In the genomic region with DNA sequence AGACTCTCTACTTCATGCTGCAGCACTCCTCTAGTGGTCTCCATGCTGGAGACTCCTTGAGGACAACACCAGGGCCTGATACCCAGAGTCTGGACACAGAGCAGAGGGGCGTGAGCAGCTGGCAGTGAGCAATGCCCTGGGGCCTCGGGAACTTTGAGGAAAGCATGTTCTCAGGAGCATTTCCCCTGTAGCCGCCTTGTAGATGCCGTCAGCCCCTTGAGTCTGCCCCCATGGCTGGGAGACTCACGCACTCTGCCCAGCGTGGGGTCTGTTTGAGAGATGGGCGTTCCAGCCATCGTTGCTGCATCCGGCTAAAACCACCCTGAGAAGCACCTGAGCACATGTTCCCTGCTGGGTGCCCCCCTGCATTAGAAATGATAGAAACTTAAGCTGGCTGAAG, we compare ENCODE assay signal across 20 cellular contexts. TPM values are rescaled to one million over a fixed set of nuclear protein-coding genes. Genes with fewer than 3 reads are reported as not detected.
A peak's percentile ranks its signal among the peaks of the same experiment; 100 is the strongest.
DNase-seq lines count a peak whose midpoint lies in the region; ATAC-seq and TF ChIP-seq lines count a peak whose summit lies in the region.
"Had no signal": no experiment of that assay in that cellular context is flagged by ENCODE, and none has a peak within 500 bp of the region (broad histone marks: within the 10 kb centered on the region; RNA-seq: fewer than 3 reads in every experiment).

No MANE protein-coding gene starts in this region.

- no peak overlapping the region for H3K4me3 ChIP-seq in lower lobe of right lung
- no peak overlapping the region for H3K4me3 ChIP-seq in sigmoid colon
- H3K4me3 ChIP-seq: A549, SJSA1 had no signal

- no peak for TF ChIP-seq POLR2A in sigmoid colon (IDR thresholded peaks at IDR 0.05)

- no peak overlapping the region for H3K27ac ChIP-seq in lower lobe of right lung
- no peak overlapping the region for H3K27ac ChIP-seq in sigmoid colon
- H3K27ac ChIP-seq in substantia nigra (ENCODE audit: low read depth, low read length, poor library complexity, severe bottlenecking), result no peak overlapping the region
- H3K27ac ChIP-seq: A549, SJSA1 had no signal

- CTCF ChIA-PET in activated CD4-positive, alpha-beta T cell treated with anti-CD3 and anti-CD28 coated beads, Interleukin-2, amount 10 ng/mL, durations not matched to agents 7 days and 5 days (lab: Charles Lee), result no interaction called here

- no peaks in the 10 kb centered on the region for H3K4me1 Mint-ChIP-seq in activated CD4-positive, alpha-beta T cell treated with anti-CD3 and anti-CD28 coated beads, Interleukin-2, amount 10 ng/mL, durations not matched to agents 7 days and 5 days

- H3K4me1 ChIP-seq in lower lobe of right lung (peaks cover 23% of the 10 kb centered on the region), sigmoid colon (peaks cover 0 to 16% (median 7%) of the 10 kb centered on the region in 4 donors)
- H3K4me1 ChIP-seq: SJSA1 had no signal

- no peak overlapping the region for H3K27ac Mint-ChIP-seq in activated CD4-positive, alpha-beta T cell treated with anti-CD3 and anti-CD28 coated beads, Interleukin-2, amount 10 ng/mL, durations not matched to agents 7 days and 5 days
- H3K27ac Mint-ChIP-seq: CD4-positive, alpha-beta T cell; IgD-negative memory B cell had no signal

- H3K27me3 Mint-ChIP-seq in activated CD4-positive, alpha-beta T cell treated with anti-CD3 and anti-CD28 coated beads, Interleukin-2, amount 10 ng/mL, durations not matched to agents 7 days and 5 days, result no peaks in the 10 kb centered on the region
- H3K27me3 Mint-ChIP-seq: CD4-positive, alpha-beta T cell had no signal

- ATAC-seq in Right ventricle myocardium superior (ENCODE audit: poor library complexity) (no peak), lower lobe of right lung (no peak)
- ATAC-seq: A549 had no signal

- no peaks in the 10 kb centered on the region for H3K9me3 Mint-ChIP-seq in activated CD4-positive, alpha-beta T cell treated with anti-CD3 and anti-CD28 coated beads, Interleukin-2, amount 10 ng/mL, durations not matched to agents 7 days and 5 days
- H3K9me3 Mint-ChIP-seq: CD4-positive, alpha-beta T cell; IgD-negative memory B cell had no signal

- peaks cover under 1% of the 10 kb centered on the region for H3K36me3 ChIP-seq in lower lobe of right lung
- H3K36me3 ChIP-seq in sigmoid colon, result no peaks in the 10 kb centered on the region
- H3K36me3 ChIP-seq: SJSA1 had no signal

- H3K36me3 Mint-ChIP-seq in activated CD4-positive, alpha-beta T cell treated with anti-CD3 and anti-CD28 coated beads, Interleukin-2, amount 10 ng/mL, durations not matched to agents 7 days and 5 days (ENCODE audit: low read depth), result no peaks in the 10 kb centered on the region
- H3K36me3 Mint-ChIP-seq: IgD-negative memory B cell had no signal

- TF ChIP-seq CTCF in lower lobe of right lung (IDR thresholded peaks at IDR 0.05) (no peak), sigmoid colon (IDR thresholded peaks at IDR 0.05) (no peak)

- intact Hi-C loops in Right ventricle myocardium superior (cut with DNase I) (no loop called here), cardiac septum (cut with DNase I) (no loop called here), lower lobe of right lung (cut with DNase I) (no loop called here), sigmoid colon (cut with DNase I) (no loop called here)

- no peak overlapping the region for H3K4me3 Mint-ChIP-seq in activated CD4-positive, alpha-beta T cell treated with anti-CD3 and anti-CD28 coated beads, Interleukin-2, amount 10 ng/mL, durations not matched to agents 7 days and 5 days
- H3K4me3 Mint-ChIP-seq: CD4-positive, alpha-beta T cell had no signal

- no peaks in the 10 kb centered on the region for H3K9me3 ChIP-seq in lower lobe of right lung
- no peaks in the 10 kb centered on the region for H3K9me3 ChIP-seq in sigmoid colon
- H3K9me3 ChIP-seq: A549, BE2C, SJSA1 had no signal

- WGBS in sigmoid colon, 2 donors, result 91 to 96% methylated on average over 9 of the region's 9 CpGs

- no peak for TF ChIP-seq EP300 in sigmoid colon (IDR thresholded peaks at IDR 0.05)

- DNase-seq in Right ventricle myocardium superior, result peak; percentile 23
- no peak for DNase-seq in cardiac septum (ENCODE audit: low spot score)
- peak; percentile 1 for DNase-seq in NCI-H69 (lab: John Stamatoyannopoulos, UW)
- peak; percentile 27 for DNase-seq in lower lobe of right lung
- peak; percentile 33 for DNase-seq in sigmoid colon
- no peak for DNase-seq in substantia nigra (lab: John Stamatoyannopoulos, UW)
- DNase-seq in DMS 273 treated with DMSO at 0.1 percent for 48 hours (lab: John Stamatoyannopoulos, UW), result no peak
- no peak for DNase-seq in activated CD4-positive, alpha-beta T cell treated with anti-CD3 and anti-CD28 coated beads, Interleukin-2, amount 10 ng/mL, durations not matched to agents 7 days and 5 days
- DNase-seq: BE2C; CD4-positive, alpha-beta T cell; COR-L47; MV-4-11; NCI-H1694; NCI-H2081; NCI-H510A treated with DMSO at 0.1 percent for 48 hours; NCI-H774; NK-92 treated with Interleukin-12 subunit alpha and Interleukin-12 subunit beta, amount 100 ng/mL, for 24 hours had no signal

- POLR2A ChIA-PET in activated CD4-positive, alpha-beta T cell treated with anti-CD3 and anti-CD28 coated beads, Interleukin-2, amount 10 ng/mL, durations not matched to agents 7 days and 5 days (lab: Charles Lee), result no interaction called here

- H3K27me3 ChIP-seq in lower lobe of right lung (ENCODE audit: low read depth) (no peaks in the 10 kb centered on the region), sigmoid colon (peaks cover 0 to 24% (median 2%) of the 10 kb centered on the region in 3 donors)
- H3K27me3 ChIP-seq: BE2C, SJSA1 had no signal

RNA-seq across cellular contexts. Expression of a gene that starts 56.8 kb away (rescaled TPM):
- total RNA-seq in Right ventricle myocardium superior, result 23.2 TPM
- total RNA-seq in cardiac septum, result 31.6 TPM
- total RNA-seq in lower lobe of right lung, result 48.1 TPM
- 10 to 100 TPM in 2 of 4 donors, 1 to 10 TPM in 2; 7.5 to 29.6 (median 13.0) TPM for total RNA-seq in sigmoid colon
- 10 to 100 TPM in 1 of 3 donors, 1 to 10 TPM in 1, under 1 TPM in 1; 0.60 to 15.3 (median 3.5) TPM for polyA plus RNA-seq in sigmoid colon
- 1 to 10 TPM; 3.8 to 3.9 TPM for total RNA-seq in activated CD4-positive, alpha-beta T cell treated with anti-CD3 and anti-CD28 coated beads, Interleukin-2, amount 10 ng/mL, durations not matched to agents 7 days and 5 days

Comparison
In these comparisons a context has a peak if more than half of its experiments do, and no peak if none do; other contexts are left out.
1. DNase-seq: peak in Right ventricle myocardium superior (single experiment), NCI-H69 (single experiment), lower lobe of right lung (single experiment) and sigmoid colon (single experiment); none in cardiac septum (single experiment), substantia nigra (0 of 49), DMS 273 treated with DMSO at 0.1 percent for 48 hours (single experiment) and activated CD4-positive, alpha-beta T cell treated with anti-CD3 and anti-CD28 coated beads, Interleukin-2, amount 10 ng/mL, durations not matched to agents 7 days and 5 days (single experiment).